23 cellular contexts compared by ENCODE assay signal in the genomic region with DNA sequence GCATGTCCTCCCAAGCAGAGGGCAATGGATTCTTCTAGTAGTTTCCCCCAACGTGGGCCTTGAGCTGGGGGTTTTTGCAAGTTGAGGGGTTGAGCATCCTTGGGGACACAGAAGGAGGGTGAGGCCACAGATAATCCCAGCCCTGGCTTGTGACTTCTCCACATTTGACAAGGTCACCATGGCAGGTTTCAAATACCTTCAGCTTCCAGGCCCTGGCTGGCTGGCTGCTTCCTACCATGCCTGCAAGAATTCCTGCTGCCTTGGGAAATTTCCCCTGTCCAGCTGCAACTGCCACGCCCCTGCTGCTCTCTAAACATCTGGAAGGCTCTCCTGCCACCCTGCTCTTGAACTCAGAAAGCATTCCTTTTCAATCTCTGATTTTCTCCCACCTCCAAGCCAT. TPM values are rescaled to one million over a fixed set of nuclear protein-coding genes. Genes with fewer than 3 reads are reported as not detected.
DNase-seq lines count a peak whose midpoint lies in the region; ATAC-seq, FAIRE-seq and TF ChIP-seq lines count a peak whose summit lies in the region.
"Had no signal": no experiment of that assay in that cellular context is flagged by ENCODE, and none has a peak within 500 bp of the region (broad histone marks: within the 10 kb centered on the region; RNA-seq: fewer than 3 reads in every experiment).

No MANE protein-coding gene starts in this region.

- H3K9me3 Mint-ChIP-seq in osteocyte (ENCODE audit: unreplicated experiment): no peaks in the 10 kb centered on the region
- H3K9me3 Mint-ChIP-seq: CD14-positive monocyte; CD4-positive, alpha-beta memory T cell; CD8-positive, alpha-beta memory T cell had no signal

- H3K4me1 ChIP-seq in esophagus muscularis mucosa: peaks cover 0 to 10% (median 0%) of the 10 kb centered on the region in 4 donors
- H3K4me1 ChIP-seq in kidney (ENCODE audit: control insufficient read depth in 1 of 2, insufficient read depth in 1 of 2, low read depth in 1 of 2, low read length in 2 of 2): no peaks in the 10 kb centered on the region
- H3K4me1 ChIP-seq: A549, BE2C, BLaER1 had no signal

- H3K36me3 Mint-ChIP-seq in osteocyte (ENCODE audit: unreplicated experiment): no peaks in the 10 kb centered on the region
- H3K36me3 Mint-ChIP-seq: CD14-positive monocyte; CD4-positive, alpha-beta memory T cell; CD4-positive, CD25-positive, alpha-beta regulatory T cell; CD8-positive, alpha-beta memory T cell had no signal

- H3K27ac ChIP-seq in esophagus muscularis mucosa (replicated peaks in 1 of 4) (no peak overlapping the region), kidney (ENCODE audit: low read depth in 2 of 2, low read length in 2 of 2) (no peak overlapping the region)
- H3K27ac ChIP-seq: 22Rv1, A549, BLaER1 had no signal

- DNase-seq in esophagus muscularis mucosa (ENCODE audit: extremely low spot score): peak; percentile 89
- DNase-seq in kidney: peak; percentile 59
- peak; percentile 68 for DNase-seq in osteocyte (ENCODE audit: extremely low spot score, unreplicated experiment)
- no peak for DNase-seq in NCI-H1930 (lab: John Stamatoyannopoulos, UW)
- DNase-seq: BE2C; C1 segment of cervical spinal cord; CD4-positive, alpha-beta memory T cell; CD4-positive, CD25-positive, alpha-beta regulatory T cell; CD8-positive, alpha-beta memory T cell; COR-L47; DMS 273 treated with DMSO at 0.1 percent for 48 hours; DMS153; DMS79 treated with DMSO at 0.1 percent for 48 hours; GF-D8 had no signal

- no peaks in the 10 kb centered on the region for H3K4me1 Mint-ChIP-seq in osteocyte (ENCODE audit: unreplicated experiment)
- H3K4me1 Mint-ChIP-seq: CD14-positive monocyte; CD4-positive, alpha-beta memory T cell; CD4-positive, CD25-positive, alpha-beta regulatory T cell; CD8-positive, alpha-beta memory T cell had no signal

- no peak for TF ChIP-seq POLR2A in esophagus muscularis mucosa (IDR thresholded peaks at IDR 0.05; ENCODE audit: low read depth)

- TF ChIP-seq CTCF in esophagus muscularis mucosa (IDR thresholded peaks at IDR 0.05) (no peak), kidney (IDR thresholded peaks at IDR 0.05; ENCODE audit: borderline replicate concordance, extremely low read depth, insufficient read depth) (no peak), osteocyte (IDR thresholded peaks at IDR 0.05) (no peak)

- no peak overlapping the region for H3K27ac Mint-ChIP-seq in osteocyte (ENCODE audit: unreplicated experiment)
- H3K27ac Mint-ChIP-seq: CD4-positive, alpha-beta memory T cell; CD4-positive, CD25-positive, alpha-beta regulatory T cell; CD8-positive, alpha-beta memory T cell had no signal

- H3K9ac ChIP-seq in kidney (ENCODE audit: low read length in 2 of 2): no peak overlapping the region
- H3K9ac ChIP-seq: BLaER1 had no signal

- FAIRE-seq in kidney (lab: Jason Lieb, UNC): no peak
- FAIRE-seq: A549, G401.6, GM12891, GM19239 had no signal

- no peak for ATAC-seq in HG02852 (IDR thresholded peaks at IDR 0.05; ENCODE audit: unreplicated experiment)
- ATAC-seq: A549 had no signal

- H3K4me3 Mint-ChIP-seq in osteocyte (ENCODE audit: unreplicated experiment): no peak overlapping the region
- H3K4me3 Mint-ChIP-seq: CD14-positive monocyte; CD4-positive, alpha-beta memory T cell; CD4-positive, CD25-positive, alpha-beta regulatory T cell; CD8-positive, alpha-beta memory T cell had no signal

- 50% methylated on average over 2 of the region's 2 CpGs for WGBS in esophagus muscularis mucosa

- intact Hi-C loops in esophagus muscularis mucosa (cut with DNase I) (no loop called here), kidney (cut with DNase I) (no loop called here)

- H3K4me3 ChIP-seq in esophagus muscularis mucosa: no peak overlapping the region
- no peak overlapping the region for H3K4me3 ChIP-seq in kidney (ENCODE audit: low read length in 2 of 2)
- H3K4me3 ChIP-seq: A549, BLaER1 had no signal

- H3K36me3 ChIP-seq in esophagus muscularis mucosa (no peaks in the 10 kb centered on the region), kidney (ENCODE audit: control insufficient read depth in 1 of 2, insufficient read depth in 2 of 2, low read length in 2 of 2) (no peaks in the 10 kb centered on the region)
- H3K36me3 ChIP-seq: BE2C, BLaER1 had no signal

- H3K9me3 ChIP-seq in esophagus muscularis mucosa: no peaks in the 10 kb centered on the region
- no peaks in the 10 kb centered on the region for H3K9me3 ChIP-seq in kidney (ENCODE audit: control insufficient read depth in 1 of 2, low read length in 2 of 2)
- H3K9me3 ChIP-seq: A549, BE2C, BLaER1 had no signal

- no peak for TF ChIP-seq EP300 in esophagus muscularis mucosa (IDR thresholded peaks at IDR 0.05)

- H3K27me3 ChIP-seq in esophagus muscularis mucosa: peaks cover 0 to 10% (median 0%) of the 10 kb centered on the region in 4 donors
- H3K27me3 ChIP-seq: BE2C, BLaER1 had no signal

- H3K27me3 Mint-ChIP-seq in osteocyte (ENCODE audit: unreplicated experiment): no peaks in the 10 kb centered on the region

RNA-seq across cellular contexts. Expression of a gene that starts 41.3 kb away (rescaled TPM):
- total RNA-seq in esophagus muscularis mucosa (1 to 10 TPM in 3 of 4 donors, under 1 TPM in 1; 0.71 to 2.2 (median 1.5) TPM), kidney (1.5 TPM), osteocyte (not detected in 2 replicates)
- polyA plus RNA-seq in kidney (ENCODE audit: insufficient read depth, low read depth, low replicate concordance): not detected
- total RNA-seq: A172; CD4-positive, CD25-positive, alpha-beta regulatory T cell; CD8-positive, alpha-beta memory T cell had no signal
- polyA plus RNA-seq: A549; CD14-positive monocyte; CD4-positive, alpha-beta memory T cell; CD4-positive, CD25-positive, alpha-beta regulatory T cell; CD8-positive, alpha-beta memory T cell had no signal

Comparison
In these comparisons a context has a peak if more than half of its experiments do, and no peak if none do; other contexts are left out.
1. DNase-seq: peak in esophagus muscularis mucosa (single experiment), kidney (single experiment) and osteocyte (single experiment); none in NCI-H1930 (0 of 2).